Comparison of ENCODE assay signal across 8 cellular contexts in the genomic region with DNA sequence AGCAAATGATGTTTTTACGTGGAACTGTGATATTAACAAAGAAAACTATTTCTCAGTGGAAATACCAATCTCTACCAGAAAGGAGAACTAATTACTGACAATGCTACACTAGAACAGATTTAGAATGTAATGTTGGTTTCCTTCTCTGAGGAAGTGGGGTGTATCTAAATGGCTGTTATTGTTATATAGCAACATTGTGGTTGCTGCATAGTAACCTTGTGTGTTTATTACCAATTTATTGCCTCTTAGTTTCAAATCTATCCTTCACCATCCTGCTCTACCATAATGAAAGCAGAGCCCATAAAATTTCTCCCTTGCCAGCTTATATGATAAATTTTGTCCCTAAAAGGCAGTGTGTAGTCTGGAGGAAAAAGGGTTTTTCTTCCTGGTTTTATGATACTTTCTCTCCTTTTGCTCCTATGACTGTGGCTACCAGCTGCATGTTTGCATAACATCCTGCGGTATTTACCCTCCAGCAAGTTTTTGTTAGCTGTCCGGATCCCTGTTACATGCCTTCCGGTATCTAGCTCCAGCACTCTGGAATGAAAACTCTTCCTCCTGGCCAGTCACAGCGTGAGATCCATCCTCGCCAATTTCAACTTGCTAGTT. TPM values are rescaled to one million over a fixed set of nuclear protein-coding genes. Genes with fewer than 3 reads are reported as not detected.
DNase-seq lines count a peak whose midpoint lies in the region; ATAC-seq lines count a peak whose summit lies in the region.

No MANE protein-coding gene starts in this region.

- H3K4me3 Mint-ChIP-seq in stimulated activated memory B cell treated with anti-CD40 and anti-IgM and Interleukin-4, amounts not matched to agents 10 μg/mL and 1 μg/mL and 100 μg/mL, for 72 hours, result peak overlapping the region; percentile 67

- H3K36me3 Mint-ChIP-seq in stimulated activated memory B cell treated with anti-CD40 and anti-IgM and Interleukin-4, amounts not matched to agents 10 μg/mL and 1 μg/mL and 100 μg/mL, for 72 hours, result no peaks in the 10 kb centered on the region

- peak overlapping the region; percentile 66 for H3K27ac Mint-ChIP-seq in stimulated activated memory B cell treated with anti-CD40 and anti-IgM and Interleukin-4, amounts not matched to agents 10 μg/mL and 1 μg/mL and 100 μg/mL, for 72 hours

- no peaks in the 10 kb centered on the region for H3K27me3 Mint-ChIP-seq in stimulated activated memory B cell treated with anti-CD40 and anti-IgM and Interleukin-4, amounts not matched to agents 10 μg/mL and 1 μg/mL and 100 μg/mL, for 72 hours

- ATAC-seq in GM21423 (IDR thresholded peaks at IDR 0.05; ENCODE audit: unreplicated experiment) (peak; percentile 77), left ventricle myocardium superior (peak; percentile 85)
- peak; percentile 92 for ATAC-seq in stimulated activated memory B cell treated with anti-CD40 and anti-IgM and Interleukin-4, amounts not matched to agents 10 μg/mL and 1 μg/mL and 100 μg/mL, for 72 hours

- no peaks in the 10 kb centered on the region for H3K9me3 Mint-ChIP-seq in stimulated activated memory B cell treated with anti-CD40 and anti-IgM and Interleukin-4, amounts not matched to agents 10 μg/mL and 1 μg/mL and 100 μg/mL, for 72 hours

- DNase-seq in DMS153 (lab: John Stamatoyannopoulos, UW), result peak; percentile 91
- peak; percentile 59 for DNase-seq in HPDE6-E6E7 (ENCODE audit: extremely low spot score)
- peak; percentile 96 for DNase-seq in SW480 (ENCODE audit: low spot score)
- DNase-seq in left ventricle myocardium superior, result peak; percentile 24
- DNase-seq in NCI-H2171 (lab: John Stamatoyannopoulos, UW), result no peak
- DNase-seq in amygdala (lab: John Stamatoyannopoulos, UW), result no peak

- peaks cover 24% of the 10 kb centered on the region for H3K4me1 Mint-ChIP-seq in stimulated activated memory B cell treated with anti-CD40 and anti-IgM and Interleukin-4, amounts not matched to agents 10 μg/mL and 1 μg/mL and 100 μg/mL, for 72 hours

- intact Hi-C loops in left ventricle myocardium superior (cut with micrococcal nuclease), result no loop called here

RNA-seq across cellular contexts. Expression of a gene that starts 5.7 kb away (rescaled TPM):
- not detected for total RNA-seq in left ventricle myocardium superior

RNA-seq across cellular contexts. Expression of a gene that starts 14.1 kb away (rescaled TPM):
- total RNA-seq in left ventricle myocardium superior, result not detected

RNA-seq across cellular contexts. Expression of a gene that starts 24.9 kb away (rescaled TPM):
- total RNA-seq in left ventricle myocardium superior, result not detected

RNA-seq across cellular contexts. Expression of a gene that starts 40.3 kb away (rescaled TPM):
- total RNA-seq in left ventricle myocardium superior, result not detected

RNA-seq across cellular contexts. Expression of a gene that starts 57.7 kb away (rescaled TPM):
- 0.32 TPM for total RNA-seq in left ventricle myocardium superior

Comparison
In these comparisons a context has a peak if more than half of its experiments do, and no peak if none do; other contexts are left out.
1. DNase-seq: peak in DMS153 (single experiment), HPDE6-E6E7 (single experiment), SW480 (single experiment) and left ventricle myocardium superior (single experiment); none in NCI-H2171 (single experiment) and amygdala (0 of 56).
2. Peak in every context shown above with its lines, with median percentiles within 50 percentile points of each other: ATAC-seq.